In the genomic region with DNA sequence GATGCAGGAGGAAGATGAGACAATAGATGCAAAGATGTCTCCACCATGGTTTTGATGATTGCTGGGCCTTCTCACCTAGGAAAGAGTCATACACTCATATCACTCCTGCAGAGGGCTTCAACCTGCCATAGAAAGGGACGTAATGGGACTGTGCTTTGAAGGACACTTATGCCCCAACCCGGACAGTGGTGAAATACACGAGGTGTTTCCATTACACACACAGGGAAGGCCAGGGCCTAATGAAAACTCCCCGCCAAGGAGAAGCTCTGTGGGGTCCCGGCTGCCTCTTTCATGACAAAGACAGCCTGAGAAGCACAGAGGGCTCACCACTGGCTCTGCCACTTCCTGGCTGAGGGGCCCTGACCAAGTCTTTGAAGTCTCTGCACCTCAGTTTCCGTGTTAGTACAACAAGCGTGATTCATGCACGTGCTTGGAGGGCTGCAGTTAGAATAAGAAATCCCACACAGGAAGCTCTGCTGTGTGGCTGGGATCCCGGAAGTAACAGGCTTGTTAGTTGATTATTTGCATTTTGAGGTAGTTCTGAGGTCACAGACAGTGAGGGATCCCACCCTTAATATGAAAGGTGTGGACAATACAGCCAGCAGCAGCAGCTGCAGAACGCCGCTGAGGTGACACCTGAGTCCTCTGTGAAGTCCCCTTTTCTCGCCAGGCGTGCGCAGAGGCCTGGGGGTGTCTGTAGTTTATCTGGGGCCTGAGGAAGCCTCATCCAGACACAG, we compare ENCODE assay signal across 9 cellular contexts.
DNase-seq lines count a peak whose midpoint lies in the region; ATAC-seq and TF ChIP-seq lines count a peak whose summit lies in the region.
"Had no signal": no experiment of that assay in that cellular context is flagged by ENCODE, and none has a peak within 500 bp of the region (broad histone marks: within the 10 kb centered on the region; RNA-seq: fewer than 3 reads in every experiment).

No MANE protein-coding gene starts in this region.

- H3K27ac Mint-ChIP-seq in endothelial cell (ENCODE audit: unreplicated experiment) = no peak overlapping the region

- DNase-seq in CD1c-positive myeloid dendritic cell (ENCODE audit: extremely low spot score) (peak; percentile 45), activated T-cell treated with anti-CD3 and anti-CD28 coated beads for 48 hours (ENCODE audit: low read depth) (peak; percentile 55), spleen (peak; percentile 83), NCI-H2227 treated with DMSO at 0.1 percent for 48 hours (lab: John Stamatoyannopoulos, UW) (no peak), endothelial cell (ENCODE audit: low spot score) (no peak), NCI-H187 (lab: John Stamatoyannopoulos, UW) (no peak)

- H3K9me2 ChIP-seq in Loucy (replicated peaks; ENCODE audit: low read depth, low read length) = no peaks in the 10 kb centered on the region

- peaks cover 4% of the 10 kb centered on the region; the same call in 1 of the 2 replicates for H3F3A ChIP-seq in Loucy (ENCODE audit: low read depth)

- no peak overlapping the region for H3K4me3 Mint-ChIP-seq in endothelial cell (ENCODE audit: unreplicated experiment)

- TF ChIP-seq POLR2A in spleen (IDR thresholded peaks at IDR 0.05) = no peak

- H3K27me3 Mint-ChIP-seq in endothelial cell (ENCODE audit: unreplicated experiment) = peaks cover 7% of the 10 kb centered on the region

- H3K9me3 Mint-ChIP-seq in endothelial cell (ENCODE audit: unreplicated experiment) = no peaks in the 10 kb centered on the region

- H3K79me2 ChIP-seq in Loucy (ENCODE audit: insufficient read depth, low read length) = no peaks in the 10 kb centered on the region
- H3K79me2 ChIP-seq: parathyroid adenoma had no signal

- H3K9ac ChIP-seq in Loucy (ENCODE audit: low read depth, low read length, poor library complexity, severe bottlenecking) = peak overlapping the region; percentile 75
- H3K9ac ChIP-seq: parathyroid adenoma had no signal

- TF ChIP-seq CTCF in Loucy (conservative IDR thresholded peaks at IDR 0.05; ENCODE audit: low read length) = no peak
- TF ChIP-seq CTCF in spleen (IDR thresholded peaks at IDR 0.05 in 8 of 11, conservative IDR thresholded peaks at IDR 0.05 in 3 of 11) = no peak
- no peak for TF ChIP-seq CTCF in endothelial cell (IDR thresholded peaks at IDR 0.05; ENCODE audit: unreplicated experiment)

- H3K9me3 ChIP-seq in Loucy (ENCODE audit: insufficient read depth, low read depth, low read length) (no peaks in the 10 kb centered on the region), spleen (no peaks in the 10 kb centered on the region)

- peak overlapping the region in 7 of 8 donors; percentile 5 to 71 (median 47) for H3K27ac ChIP-seq in spleen
- H3K27ac ChIP-seq: parathyroid adenoma had no signal

- H3K4me2 ChIP-seq in Loucy (ENCODE audit: low read depth, low read length, poor library complexity, severe bottlenecking) = peak overlapping the region; percentile 64

- intact Hi-C loops in spleen (cut with DNase I; ENCODE audit: low total_unique reads) = no loop called here

- ATAC-seq in GM21423 (IDR thresholded peaks at IDR 0.05; ENCODE audit: unreplicated experiment) = peak; percentile 74

- peaks cover 8% of the 10 kb centered on the region for H3K4me1 Mint-ChIP-seq in endothelial cell (ENCODE audit: unreplicated experiment)

- no peaks in the 10 kb centered on the region for H4K20me1 ChIP-seq in Loucy (ENCODE audit: insufficient read depth, low read length, poor library complexity, severe bottlenecking)

- no peaks in the 10 kb centered on the region for H3K36me3 Mint-ChIP-seq in endothelial cell (ENCODE audit: low read depth, unreplicated experiment)

- H3K27me3 ChIP-seq in Loucy (ENCODE audit: insufficient read depth, low read length, poor library complexity, severe bottlenecking) = no peaks in the 10 kb centered on the region
- no peaks in the 10 kb centered on the region for H3K27me3 ChIP-seq in spleen (replicated peaks in 1 of 7)

- 42 to 57% (median 55%) methylated on average over 11 to 14 of the region's 14 CpGs for whole genome bisulfite sequencing in spleen, 5 donors

- H2AFZ ChIP-seq in Loucy (ENCODE audit: low read length) = 0 out of 2 replicates have a peak overlapping the region, but pooled peaks have one; percentile 41
- H2AFZ ChIP-seq: parathyroid adenoma had no signal

- H3K4me1 ChIP-seq in Loucy (ENCODE audit: insufficient read depth, low read length, poor library complexity, severe bottlenecking) (peaks cover 47% of the 10 kb centered on the region), spleen (peaks cover 0 to 25% (median 12%) of the 10 kb centered on the region in 6 donors)
- H3K4me1 ChIP-seq: parathyroid adenoma had no signal

- H3K36me3 ChIP-seq in Loucy (ENCODE audit: insufficient read depth, low read length) (no peaks in the 10 kb centered on the region), spleen (no peaks in the 10 kb centered on the region)

- H3K4me3 ChIP-seq in Loucy (ENCODE audit: low read length, poor library complexity, severe bottlenecking) (peak overlapping the region; percentile 41), spleen (no peak overlapping the region)

Comparison
In these comparisons a context has a peak if more than half of its experiments do, and no peak if none do; other contexts are left out.
1. DNase-seq: peak in CD1c-positive myeloid dendritic cell (single experiment), activated T-cell treated with anti-CD3 and anti-CD28 coated beads for 48 hours (single experiment) and spleen (single experiment); none in NCI-H2227 treated with DMSO at 0.1 percent for 48 hours (single experiment), endothelial cell (single experiment) and NCI-H187 (0 of 2).